Comparison of ENCODE assay signal across 27 cellular contexts in genomic region chr2:15555839-15556238, GRCh38. TPM values are rescaled to one million over a fixed set of nuclear protein-coding genes. Genes with fewer than 3 reads are reported as not detected.
A peak's percentile ranks its signal among the peaks of the same experiment; 100 is the strongest.
DNase-seq lines count a peak whose midpoint lies in the region; ATAC-seq, FAIRE-seq and TF ChIP-seq lines count a peak whose summit lies in the region.
"Had no signal": no experiment of that assay in that cellular context is flagged by ENCODE, and none has a peak within 500 bp of the region (broad histone marks: within the 10 kb centered on the region; RNA-seq: fewer than 3 reads in every experiment).

No MANE protein-coding gene starts in this region.

- no peaks in the 10 kb centered on the region for H3K27me3 ChIP-seq in CD8-positive, alpha-beta memory T cell (ENCODE audit: insufficient read depth, low read length, poor library complexity, severe bottlenecking)
- H3K27me3 ChIP-seq in Loucy (ENCODE audit: insufficient read depth, low read length, poor library complexity, severe bottlenecking) (no peaks in the 10 kb centered on the region), small intestine (ENCODE audit: control insufficient read depth in 2 of 2, insufficient read depth in 2 of 2, low read length in 2 of 2) (no peaks in the 10 kb centered on the region), vagina (no peaks in the 10 kb centered on the region)
- H3K27me3 ChIP-seq: BLaER1 treated with 17β-estradiol and CSF1 and Interleukin-3, amounts not matched to agents 10 nM and 100 nM; MG63; SJCRH30 had no signal

- peak overlapping the region; percentile 70 for H3K27ac ChIP-seq in CD8-positive, alpha-beta memory T cell (ENCODE audit: low read depth, low read length)
- peak overlapping the region; percentile 57 for H3K27ac ChIP-seq in epithelial cell of prostate
- H3K27ac ChIP-seq in small intestine (ENCODE audit: low read depth in 1 of 2, low read length in 1 of 2), result no peak overlapping the region
- no peak overlapping the region for H3K27ac ChIP-seq in vagina
- H3K27ac ChIP-seq: A549; BLaER1 treated with 17β-estradiol and CSF1 and Interleukin-3, amounts not matched to agents 10 nM and 100 nM; GM23248; PC-9; SJCRH30 had no signal

- 33 to 70% (median 56%) methylated on average over 5 of the region's 5 CpGs for WGBS in small intestine, 3 donors

- no peak overlapping the region for H3K4me3 ChIP-seq in CD8-positive, alpha-beta memory T cell (ENCODE audit: low read length)
- peak overlapping the region; percentile 86 for H3K4me3 ChIP-seq in Loucy (ENCODE audit: low read length, poor library complexity, severe bottlenecking)
- no peak overlapping the region for H3K4me3 ChIP-seq in small intestine (ENCODE audit: low read depth in 1 of 2, low read length in 2 of 2)
- no peak overlapping the region for H3K4me3 ChIP-seq in vagina
- H3K4me3 ChIP-seq: A549; BLaER1 treated with 17β-estradiol and CSF1 and Interleukin-3, amounts not matched to agents 10 nM and 100 nM; GM23248; MG63; PC-9; SJCRH30 had no signal

- DNase-seq in CD8-positive, alpha-beta memory T cell, result no peak
- DNase-seq in epithelial cell of prostate (ENCODE audit: low read depth, low spot score) (no peak), small intestine (peak; percentile 16), vagina (ENCODE audit: extremely low spot score in 2 of 2) (no peak), NCI-H1694 (lab: John Stamatoyannopoulos, UW) (no peak)
- DNase-seq: AML-193; CD4-positive, alpha-beta T cell; COR-L47; GM23248; H9; HFFc6; MG63; NCI-H1105 treated with DMSO at 0.1 percent for 48 hours; NCI-H146; NCI-H2029; NCI-H446 treated with DMSO at 0.1 percent for 48 hours; NCI-H526; NCI-H82; NK-92 treated with Interleukin-12 subunit alpha and Interleukin-12 subunit beta, amount 100 ng/mL, for 24 hours; PC-9; SJCRH30 had no signal

- H3K79me2 ChIP-seq in Loucy (ENCODE audit: insufficient read depth, low read length), result peaks cover 67% of the 10 kb centered on the region

- H3K9me3 ChIP-seq in CD8-positive, alpha-beta memory T cell (ENCODE audit: low read length), result no peaks in the 10 kb centered on the region
- no peaks in the 10 kb centered on the region for H3K9me3 ChIP-seq in Loucy (ENCODE audit: insufficient read depth, low read depth, low read length)
- no peaks in the 10 kb centered on the region for H3K9me3 ChIP-seq in small intestine (ENCODE audit: control insufficient read depth, low read depth)
- H3K9me3 ChIP-seq in vagina, result no peaks in the 10 kb centered on the region
- H3K9me3 ChIP-seq: A549; BLaER1 treated with 17β-estradiol and CSF1 and Interleukin-3, amounts not matched to agents 10 nM and 100 nM; MG63; SJCRH30 had no signal

- peaks cover 3% of the 10 kb centered on the region; the same call in 1 of the 2 replicates for H3F3A ChIP-seq in Loucy (ENCODE audit: low read depth)

- H3K9me3 Mint-ChIP-seq in CD8-positive, alpha-beta memory T cell, result no peaks in the 10 kb centered on the region
- H3K9me3 Mint-ChIP-seq: CD4-positive, alpha-beta T cell; H9; HFFc6 had no signal

- no peak for ATAC-seq in HG02884 (IDR thresholded peaks at IDR 0.05; ENCODE audit: unreplicated experiment)
- ATAC-seq: A549, Right ventricle myocardium inferior had no signal

- H3K36me3 ChIP-seq in CD8-positive, alpha-beta memory T cell (ENCODE audit: insufficient read depth, low read length), result peaks cover 11% of the 10 kb centered on the region
- H3K36me3 ChIP-seq in Loucy (ENCODE audit: insufficient read depth, low read length) (peaks cover 22% of the 10 kb centered on the region), small intestine (ENCODE audit: control insufficient read depth in 2 of 2, insufficient read depth in 2 of 2, low read length in 2 of 2) (peaks cover 0 to 2% of the 10 kb centered on the region in 2 donors), vagina (no peaks in the 10 kb centered on the region)

- no peak overlapping the region for H2AFZ ChIP-seq in Loucy (ENCODE audit: low read length)
- H2AFZ ChIP-seq: GM23248, PC-9 had no signal

- CTCF ChIA-PET in CD8-positive, alpha-beta memory T cell (lab: Charles Lee), result no interaction called here

- FAIRE-seq in small intestine (lab: Jason Lieb, UNC), result no peak
- FAIRE-seq: HTR-8/SVneo had no signal

- H3K4me2 ChIP-seq in Loucy (ENCODE audit: low read depth, low read length, poor library complexity, severe bottlenecking), result peak overlapping the region; percentile 94
- H3K4me2 ChIP-seq: A549; BLaER1 treated with 17β-estradiol and CSF1 and Interleukin-3, amounts not matched to agents 10 nM and 100 nM; PC-9 had no signal

- H3K9me2 ChIP-seq in Loucy (replicated peaks; ENCODE audit: low read depth, low read length), result no peaks in the 10 kb centered on the region

- POLR2A ChIA-PET in CD8-positive, alpha-beta memory T cell (lab: Charles Lee), result no interaction called here

- peak overlapping the region; percentile 82 for H3K9ac ChIP-seq in Loucy (ENCODE audit: low read depth, low read length, poor library complexity, severe bottlenecking)
- H3K9ac ChIP-seq: BLaER1 treated with 17β-estradiol and CSF1 and Interleukin-3, amounts not matched to agents 10 nM and 100 nM; GM23248 had no signal

- peaks cover 0 to 45% (median 5%) of the 10 kb centered on the region in 3 donors for H3K36me3 Mint-ChIP-seq in CD8-positive, alpha-beta memory T cell

- peak overlapping the region in 2 of 8 donors; percentile 23 to 89 for H3K27ac Mint-ChIP-seq in CD8-positive, alpha-beta memory T cell
- H3K27ac Mint-ChIP-seq: CD4-positive, alpha-beta T cell; H9; HFFc6 had no signal

- no peak for TF ChIP-seq POLR2A in vagina (IDR thresholded peaks at IDR 0.05)

- peaks cover 7% of the 10 kb centered on the region for H3K4me1 ChIP-seq in CD8-positive, alpha-beta memory T cell (ENCODE audit: insufficient read depth, low read length)
- H3K4me1 ChIP-seq in Loucy (ENCODE audit: insufficient read depth, low read length, poor library complexity, severe bottlenecking) (peaks cover 57% of the 10 kb centered on the region), small intestine (ENCODE audit: control insufficient read depth in 2 of 2, insufficient read depth in 1 of 2, low read depth in 1 of 2, low read length in 1 of 2) (peaks cover 4 to 15% of the 10 kb centered on the region in 2 donors), vagina (peaks cover 23% of the 10 kb centered on the region)

- intact Hi-C loops in vagina (cut with DNase I), result no loop called here

- H3K27me3 Mint-ChIP-seq in CD8-positive, alpha-beta memory T cell, result no peaks in the 10 kb centered on the region
- H3K27me3 Mint-ChIP-seq: CD4-positive, alpha-beta T cell had no signal

- TF ChIP-seq CTCF in Loucy (conservative IDR thresholded peaks at IDR 0.05; ENCODE audit: low read length), result no peak
- no peak for TF ChIP-seq CTCF in vagina (IDR thresholded peaks at IDR 0.05)

- H3K4me1 Mint-ChIP-seq in CD8-positive, alpha-beta memory T cell, result peaks cover 26 to 37% (median 26%) of the 10 kb centered on the region in 3 donors

- H4K20me1 ChIP-seq in Loucy (ENCODE audit: insufficient read depth, low read length, poor library complexity, severe bottlenecking), result no peaks in the 10 kb centered on the region

- H3K4me3 Mint-ChIP-seq in CD8-positive, alpha-beta memory T cell, result peak overlapping the region in 1 of 7 donors; percentile 13
- H3K4me3 Mint-ChIP-seq: CD4-positive, alpha-beta T cell; H9; HFFc6 had no signal

RNA-seq across cellular contexts. Expression of gene NBAS, which starts 5.3 kb away (rescaled TPM):
- total RNA-seq in CD8-positive, alpha-beta memory T cell, result 10 to 100 TPM; 30.6 to 34.1 TPM
- 22.0 TPM for polyA plus RNA-seq in CD8-positive, alpha-beta memory T cell
- 10 to 100 TPM; 26.0 to 36.9 (median 30.3) TPM for polyA plus RNA-seq in small intestine
- total RNA-seq in vagina, result 29.7 TPM

RNA-seq across cellular contexts. Expression of gene DDX1, which starts 35.8 kb away (rescaled TPM):
- total RNA-seq in CD8-positive, alpha-beta memory T cell, result 100 to 1,000 TPM; 132 to 137 TPM
- 54.1 TPM for polyA plus RNA-seq in CD8-positive, alpha-beta memory T cell
- polyA plus RNA-seq in small intestine, result 10 to 100 TPM; 74.6 to 83.9 (median 74.8) TPM
- total RNA-seq in vagina, result 48.1 TPM

Comparison
In these comparisons a context has a peak if more than half of its experiments do, and no peak if none do; other contexts are left out.
1. H3K27ac ChIP-seq: peak in CD8-positive, alpha-beta memory T cell (single experiment) and epithelial cell of prostate (single experiment); none in small intestine (0 of 2) and vagina (single experiment).